In genomic region chr14:79534703-79535353, GRCh38 we compare ENCODE assay signal across 29 cellular contexts.
"Had no signal": no experiment of that assay in that cellular context is flagged by ENCODE, and none has a peak within 500 bp of the region (broad histone marks: within the 10 kb centered on the region; RNA-seq: fewer than 3 reads in every experiment).

No MANE protein-coding gene starts in this region.

- H3K27ac Mint-ChIP-seq: immature natural killer cell; naive thymus-derived CD8-positive, alpha-beta T cell; nephron progenitor cell; stimulated activated effector memory CD8-positive, alpha-beta T cell treated with anti-CD3 and anti-CD28 coated beads, Interleukin-12 subunit alpha, Interleukin-12 subunit beta, amount 100 ng/mL, for 72 hours had no signal

- H3K4me1 Mint-ChIP-seq: immature natural killer cell; naive thymus-derived CD8-positive, alpha-beta T cell; stimulated activated effector memory CD8-positive, alpha-beta T cell treated with anti-CD3 and anti-CD28 coated beads, Interleukin-12 subunit alpha, Interleukin-12 subunit beta, amount 100 ng/mL, for 72 hours had no signal

- H3K36me3 ChIP-seq: colonic mucosa, esophagus muscularis mucosa, heart right ventricle, lower lobe of right lung, prostate gland, sigmoid colon, stomach, thyroid gland, vagina had no signal

- H3K27ac ChIP-seq: colonic mucosa, esophagus muscularis mucosa, heart right ventricle, lower lobe of right lung, parathyroid adenoma, prostate gland, sigmoid colon, stomach, thyroid gland, vagina had no signal

- H3K9me3 ChIP-seq: colonic mucosa, esophagus muscularis mucosa, heart right ventricle, lower lobe of right lung, prostate gland, sigmoid colon, stomach, thyroid gland, vagina had no signal

- H3K27me3 ChIP-seq: colonic mucosa, esophagus muscularis mucosa, heart right ventricle, sigmoid colon, stomach, thyroid gland, vagina had no signal

- ATAC-seq: heart right ventricle; left ventricle myocardium superior; lower lobe of right lung; naive thymus-derived CD8-positive, alpha-beta T cell; right cardiac atrium; stimulated activated effector memory CD8-positive, alpha-beta T cell treated with anti-CD3 and anti-CD28 coated beads, Interleukin-12 subunit alpha, Interleukin-12 subunit beta, amount 100 ng/mL, for 72 hours had no signal

- FAIRE-seq: endothelial cell of umbilical vein had no signal

- H3K4me3 ChIP-seq: colonic mucosa, esophagus muscularis mucosa, heart right ventricle, lower lobe of right lung, prostate gland, sigmoid colon, stomach, thyroid gland, vagina had no signal

- H3K9ac ChIP-seq: parathyroid adenoma had no signal

- H3K36me3 Mint-ChIP-seq: immature natural killer cell; naive thymus-derived CD8-positive, alpha-beta T cell; stimulated activated effector memory CD8-positive, alpha-beta T cell treated with anti-CD3 and anti-CD28 coated beads, Interleukin-12 subunit alpha, Interleukin-12 subunit beta, amount 100 ng/mL, for 72 hours had no signal

- DNase-seq: colonic mucosa; dermis blood vessel endothelial cell; effector memory CD4-positive, alpha-beta T cell; foreskin melanocyte; glutamatergic neuron; heart right ventricle; hippocampal formation; immature natural killer cell; islet precursor cell; kidney glomerular epithelial cell; left ventricle myocardium superior; lower lobe of right lung; naive thymus-derived CD8-positive, alpha-beta T cell; nephron progenitor cell; occipital lobe; right cardiac atrium; sigmoid colon; stimulated activated CD4-positive, alpha-beta T cell treated with anti-CD3 and anti-CD28 coated beads, Interleukin-2, amount 100 ng/mL, for 24 hours; stimulated activated CD4-positive, alpha-beta T cell treated with anti-CD3 and anti-CD28 coated beads, Interleukin-4, amount 100 ng/mL, for 24 hours; stimulated activated naive CD4-positive, alpha-beta T cell treated with Interleukin-2 at 50 U/mL for 16 hours; stomach; thyroid gland; trophoblast cell had no signal

- H3K4me1 ChIP-seq: colonic mucosa, heart right ventricle, lower lobe of right lung, parathyroid adenoma, prostate gland, thyroid gland, vagina had no signal

- H2AFZ ChIP-seq: parathyroid adenoma had no signal

- H3K4me3 Mint-ChIP-seq: immature natural killer cell; naive thymus-derived CD8-positive, alpha-beta T cell; nephron progenitor cell; stimulated activated effector memory CD8-positive, alpha-beta T cell treated with anti-CD3 and anti-CD28 coated beads, Interleukin-12 subunit alpha, Interleukin-12 subunit beta, amount 100 ng/mL, for 72 hours had no signal
